ENCODE assay signal across 1 cellular context in the genomic region with DNA sequence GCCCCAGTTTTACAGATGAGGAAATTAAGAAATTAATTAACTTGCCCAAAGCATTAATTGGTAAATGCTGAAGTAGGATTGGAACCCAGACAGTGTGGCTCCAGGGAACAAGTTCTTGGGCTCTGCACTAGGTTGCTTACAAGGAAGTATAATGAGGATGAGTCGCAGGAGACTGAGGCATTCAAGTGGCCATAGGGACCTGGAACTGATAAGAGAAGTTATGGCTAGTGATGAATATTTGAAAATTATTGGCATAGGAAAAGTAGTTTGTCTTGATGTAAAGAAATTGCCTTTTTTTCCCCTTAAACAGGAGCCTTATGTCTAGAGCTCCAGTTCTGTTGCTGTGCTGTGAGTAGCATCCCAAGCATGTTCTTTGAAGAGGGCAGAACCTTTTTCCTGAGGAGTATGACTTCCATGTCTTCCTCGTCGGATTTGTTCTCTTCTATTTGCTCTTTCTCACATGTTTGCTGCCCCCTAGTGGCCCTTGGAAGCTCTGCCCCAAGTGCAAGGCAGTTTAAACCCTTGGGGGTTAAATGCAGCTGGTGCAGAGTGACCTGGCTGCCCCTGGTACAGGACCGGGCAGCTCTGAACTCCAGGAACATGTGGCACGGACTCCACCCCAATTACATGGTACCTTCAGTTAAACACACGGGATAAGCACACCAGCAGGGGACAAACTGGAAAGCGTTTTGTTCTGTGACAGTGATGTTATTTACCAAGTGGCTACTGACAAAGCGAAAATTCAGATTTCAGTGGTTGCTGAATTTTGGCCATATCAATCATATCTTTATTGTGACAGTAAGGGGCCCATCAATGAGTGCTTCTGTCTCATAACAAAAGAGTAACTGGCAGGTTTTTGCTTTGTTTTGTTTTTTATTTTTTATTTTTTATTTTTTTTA.
A peak's percentile ranks its signal among the peaks of the same experiment; 100 is the strongest.
TF ChIP-seq lines count a peak whose summit lies in the region.

No MANE protein-coding gene starts in this region.

TF ChIP-seq in WTC11, 78 proteins besides CTCF, POLR2A, EP300 and RAD21 (continued from another document):
- TF ChIP-seq IRF2 (CRISPR knock-in tag; IDR thresholded peaks at IDR 0.05; ENCODE audit: borderline replicate concordance, low read depth) (no peak), EMX1 (CRISPR knock-in tag; IDR thresholded peaks at IDR 0.05) (0 out of 2 replicates have a peak, but pooled peaks have one; percentile 52), ERG (CRISPR knock-in tag; IDR thresholded peaks at IDR 0.05) (no peak)
- TF ChIP-seq, protein P1, sequence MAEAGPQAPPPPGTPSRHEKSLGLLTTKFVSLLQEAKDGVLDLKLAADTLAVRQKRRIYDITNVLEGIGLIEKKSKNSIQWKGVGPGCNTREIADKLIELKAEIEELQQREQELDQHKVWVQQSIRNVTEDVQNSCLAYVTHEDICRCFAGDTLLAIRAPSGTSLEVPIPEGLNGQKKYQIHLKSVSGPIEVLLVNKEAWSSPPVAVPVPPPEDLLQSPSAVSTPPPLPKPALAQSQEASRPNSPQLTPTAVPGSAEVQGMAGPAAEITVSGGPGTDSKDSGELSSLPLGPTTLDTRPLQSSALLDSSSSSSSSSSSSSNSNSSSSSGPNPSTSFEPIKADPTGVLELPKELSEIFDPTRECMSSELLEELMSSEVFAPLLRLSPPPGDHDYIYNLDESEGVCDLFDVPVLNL (CRISPR knock-in tag; IDR thresholded peaks at IDR 0.05; ENCODE audit: borderline replicate concordance, low read depth): no peak
TF ChIP-seq in WTC11: peak in this region for 2.
